1 cellular context compared by ENCODE assay signal in genomic region chr4:2843023-2843908, GRCh38.
A peak's percentile ranks its signal among the peaks of the same experiment; 100 is the strongest.
TF ChIP-seq lines count a peak whose summit lies in the region.

A gene with protein sequence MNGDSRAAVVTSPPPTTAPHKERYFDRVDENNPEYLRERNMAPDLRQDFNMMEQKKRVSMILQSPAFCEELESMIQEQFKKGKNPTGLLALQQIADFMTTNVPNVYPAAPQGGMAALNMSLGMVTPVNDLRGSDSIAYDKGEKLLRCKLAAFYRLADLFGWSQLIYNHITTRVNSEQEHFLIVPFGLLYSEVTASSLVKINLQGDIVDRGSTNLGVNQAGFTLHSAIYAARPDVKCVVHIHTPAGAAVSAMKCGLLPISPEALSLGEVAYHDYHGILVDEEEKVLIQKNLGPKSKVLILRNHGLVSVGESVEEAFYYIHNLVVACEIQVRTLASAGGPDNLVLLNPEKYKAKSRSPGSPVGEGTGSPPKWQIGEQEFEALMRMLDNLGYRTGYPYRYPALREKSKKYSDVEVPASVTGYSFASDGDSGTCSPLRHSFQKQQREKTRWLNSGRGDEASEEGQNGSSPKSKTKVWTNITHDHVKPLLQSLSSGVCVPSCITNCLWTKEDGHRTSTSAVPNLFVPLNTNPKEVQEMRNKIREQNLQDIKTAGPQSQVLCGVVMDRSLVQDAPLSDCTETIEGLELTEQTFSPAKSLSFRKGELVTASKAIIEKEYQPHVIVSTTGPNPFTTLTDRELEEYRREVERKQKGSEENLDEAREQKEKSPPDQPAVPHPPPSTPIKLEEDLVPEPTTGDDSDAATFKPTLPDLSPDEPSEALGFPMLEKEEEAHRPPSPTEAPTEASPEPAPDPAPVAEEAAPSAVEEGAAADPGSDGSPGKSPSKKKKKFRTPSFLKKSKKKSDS (plus strand): TSS chr4:2843844. CDS start chr4:2875916, 32,072 bp downstream.

TF ChIP-seq in HepG2, 621 proteins besides CTCF, POLR2A, EP300 and RAD21 (continued from another document and continues in another):
- TF ChIP-seq KDM2A (CRISPR knock-in tag; IDR thresholded peaks at IDR 0.05; ENCODE audit: borderline replicate concordance, low read depth) (peak; percentile 97), HINFP (CRISPR knock-in tag; IDR thresholded peaks at IDR 0.05; ENCODE audit: low read depth) (no peak; the same call in 1 of the 2 replicates), PRPF4 (IDR thresholded peaks at IDR 0.05; ENCODE audit: low read depth, low read length, poor library complexity, severe bottlenecking) (no peak), ZNF776 (CRISPR knock-in tag; IDR thresholded peaks at IDR 0.05) (peak; percentile 64; the same call in 1 of the 2 replicates), SAFB2 (CRISPR knock-in tag; IDR thresholded peaks at IDR 0.05; ENCODE audit: borderline replicate concordance, low read depth) (peak; percentile 66; the same call in 1 of the 2 replicates), ELF3 (CRISPR knock-in tag; IDR thresholded peaks at IDR 0.05) (peak; percentile 13; the same call in 1 of the 2 replicates), ZSCAN9 (CRISPR knock-in tag; IDR thresholded peaks at IDR 0.05; ENCODE audit: borderline replicate concordance) (peak; percentile 20; the same call in 1 of the 2 replicates), ZBTB25 (CRISPR knock-in tag; IDR thresholded peaks at IDR 0.05) (no peak), PHF8 (CRISPR knock-in tag; IDR thresholded peaks at IDR 0.05) (peak; percentile 97), ZKSCAN8 (CRISPR knock-in tag; IDR thresholded peaks at IDR 0.05; ENCODE audit: borderline replicate concordance) (no peak), ZNF563 (CRISPR knock-in tag; IDR thresholded peaks at IDR 0.05) (peak; percentile 76), HIVEP1 (CRISPR knock-in tag; IDR thresholded peaks at IDR 0.05) (no peak), ZNF460 (CRISPR knock-in tag; IDR thresholded peaks at IDR 0.05; ENCODE audit: borderline replicate concordance) (no peak; the same call in 1 of the 2 replicates), ZBTB7B (CRISPR knock-in tag; IDR thresholded peaks at IDR 0.05) (peak; percentile 92), ZSCAN20 (CRISPR knock-in tag; IDR thresholded peaks at IDR 0.05; ENCODE audit: borderline replicate concordance) (no peak), HNRNPK (IDR thresholded peaks at IDR 0.05; ENCODE audit: low read depth, low read length, poor library complexity, severe bottlenecking) (peak; percentile 67), KAT8 (CRISPR knock-in tag; IDR thresholded peaks at IDR 0.05) (peak; percentile 81), SETDB1 (CRISPR knock-in tag; IDR thresholded peaks at IDR 0.05; ENCODE audit: borderline replicate concordance) (no peak), ZNF468 (CRISPR knock-in tag; IDR thresholded peaks at IDR 0.05) (no peak), POLR2G (IDR thresholded peaks at IDR 0.05; ENCODE audit: low read depth, low read length) (peak; percentile 89), CCDC6 (CRISPR knock-in tag; IDR thresholded peaks at IDR 0.05) (no peak), KDM5A (IDR thresholded peaks at IDR 0.05; ENCODE audit: borderline replicate concordance, low read length) (peak; percentile 75), ZNF44 (CRISPR knock-in tag; IDR thresholded peaks at IDR 0.05) (no peak), MTA3 (CRISPR knock-in tag; IDR thresholded peaks at IDR 0.05) (no peak), ZNF20 (CRISPR knock-in tag; IDR thresholded peaks at IDR 0.05) (no peak), ZNF644 (CRISPR knock-in tag; IDR thresholded peaks at IDR 0.05; ENCODE audit: low read depth) (no peak), KDM5B (CRISPR knock-in tag; IDR thresholded peaks at IDR 0.05; ENCODE audit: borderline replicate concordance) (peak; percentile 76), SUZ12 (IDR thresholded peaks at IDR 0.05; ENCODE audit: low read depth, low read length) (no peak), PRDM15 (CRISPR knock-in tag; IDR thresholded peaks at IDR 0.05) (no peak), NKX3-1 (CRISPR knock-in tag; IDR thresholded peaks at IDR 0.05) (no peak), NAIF1 (CRISPR knock-in tag; IDR thresholded peaks at IDR 0.05; ENCODE audit: borderline replicate concordance) (no peak), ZNF17 (CRISPR knock-in tag; IDR thresholded peaks at IDR 0.05) (peak; percentile 65; the same call in 1 of the 2 replicates), MNT (IDR thresholded peaks at IDR 0.05) (no peak), ATF7-NPFF (CRISPR knock-in tag; IDR thresholded peaks at IDR 0.05; ENCODE audit: low read depth) (no peak), ZNF607 (CRISPR knock-in tag; IDR thresholded peaks at IDR 0.05; ENCODE audit: borderline replicate concordance) (peak; percentile 74; the same call in 1 of the 2 replicates)
- TF ChIP-seq, protein P1, sequence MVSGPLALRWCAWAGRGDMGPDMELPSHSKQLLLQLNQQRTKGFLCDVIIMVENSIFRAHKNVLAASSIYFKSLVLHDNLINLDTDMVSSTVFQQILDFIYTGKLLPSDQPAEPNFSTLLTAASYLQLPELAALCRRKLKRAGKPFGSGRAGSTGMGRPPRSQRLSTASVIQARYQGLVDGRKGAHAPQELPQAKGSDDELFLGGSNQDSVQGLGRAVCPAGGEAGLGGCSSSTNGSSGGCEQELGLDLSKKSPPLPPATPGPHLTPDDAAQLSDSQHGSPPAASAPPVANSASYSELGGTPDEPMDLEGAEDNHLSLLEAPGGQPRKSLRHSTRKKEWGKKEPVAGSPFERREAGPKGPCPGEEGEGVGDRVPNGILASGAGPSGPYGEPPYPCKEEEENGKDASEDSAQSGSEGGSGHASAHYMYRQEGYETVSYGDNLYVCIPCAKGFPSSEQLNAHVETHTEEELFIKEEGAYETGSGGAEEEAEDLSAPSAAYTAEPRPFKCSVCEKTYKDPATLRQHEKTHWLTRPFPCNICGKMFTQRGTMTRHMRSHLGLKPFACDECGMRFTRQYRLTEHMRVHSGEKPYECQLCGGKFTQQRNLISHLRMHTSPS (CRISPR knock-in tag; IDR thresholded peaks at IDR 0.05; ENCODE audit: low read depth): no peak
- TF ChIP-seq, protein P2, sequence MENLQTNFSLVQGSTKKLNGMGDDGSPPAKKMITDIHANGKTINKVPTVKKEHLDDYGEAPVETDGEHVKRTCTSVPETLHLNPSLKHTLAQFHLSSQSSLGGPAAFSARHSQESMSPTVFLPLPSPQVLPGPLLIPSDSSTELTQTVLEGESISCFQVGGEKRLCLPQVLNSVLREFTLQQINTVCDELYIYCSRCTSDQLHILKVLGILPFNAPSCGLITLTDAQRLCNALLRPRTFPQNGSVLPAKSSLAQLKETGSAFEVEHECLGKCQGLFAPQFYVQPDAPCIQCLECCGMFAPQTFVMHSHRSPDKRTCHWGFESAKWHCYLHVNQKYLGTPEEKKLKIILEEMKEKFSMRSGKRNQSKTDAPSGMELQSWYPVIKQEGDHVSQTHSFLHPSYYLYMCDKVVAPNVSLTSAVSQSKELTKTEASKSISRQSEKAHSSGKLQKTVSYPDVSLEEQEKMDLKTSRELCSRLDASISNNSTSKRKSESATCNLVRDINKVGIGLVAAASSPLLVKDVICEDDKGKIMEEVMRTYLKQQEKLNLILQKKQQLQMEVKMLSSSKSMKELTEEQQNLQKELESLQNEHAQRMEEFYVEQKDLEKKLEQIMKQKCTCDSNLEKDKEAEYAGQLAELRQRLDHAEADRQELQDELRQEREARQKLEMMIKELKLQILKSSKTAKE (CRISPR knock-in tag; IDR thresholded peaks at IDR 0.05; ENCODE audit: borderline replicate concordance): no peak
- TF ChIP-seq, protein P3, sequence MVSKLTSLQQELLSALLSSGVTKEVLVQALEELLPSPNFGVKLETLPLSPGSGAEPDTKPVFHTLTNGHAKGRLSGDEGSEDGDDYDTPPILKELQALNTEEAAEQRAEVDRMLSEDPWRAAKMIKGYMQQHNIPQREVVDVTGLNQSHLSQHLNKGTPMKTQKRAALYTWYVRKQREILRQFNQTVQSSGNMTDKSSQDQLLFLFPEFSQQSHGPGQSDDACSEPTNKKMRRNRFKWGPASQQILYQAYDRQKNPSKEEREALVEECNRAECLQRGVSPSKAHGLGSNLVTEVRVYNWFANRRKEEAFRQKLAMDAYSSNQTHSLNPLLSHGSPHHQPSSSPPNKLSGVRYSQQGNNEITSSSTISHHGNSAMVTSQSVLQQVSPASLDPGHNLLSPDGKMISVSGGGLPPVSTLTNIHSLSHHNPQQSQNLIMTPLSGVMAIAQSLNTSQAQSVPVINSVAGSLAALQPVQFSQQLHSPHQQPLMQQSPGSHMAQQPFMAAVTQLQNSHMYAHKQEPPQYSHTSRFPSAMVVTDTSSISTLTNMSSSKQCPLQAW (CRISPR knock-in tag; IDR thresholded peaks at IDR 0.05): no peak; the same call in 1 of the 2 replicates
- TF ChIP-seq, protein P4, sequence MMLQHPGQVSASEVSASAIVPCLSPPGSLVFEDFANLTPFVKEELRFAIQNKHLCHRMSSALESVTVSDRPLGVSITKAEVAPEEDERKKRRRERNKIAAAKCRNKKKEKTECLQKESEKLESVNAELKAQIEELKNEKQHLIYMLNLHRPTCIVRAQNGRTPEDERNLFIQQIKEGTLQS (CRISPR knock-in tag; IDR thresholded peaks at IDR 0.05): no peak
- TF ChIP-seq, protein P5, sequence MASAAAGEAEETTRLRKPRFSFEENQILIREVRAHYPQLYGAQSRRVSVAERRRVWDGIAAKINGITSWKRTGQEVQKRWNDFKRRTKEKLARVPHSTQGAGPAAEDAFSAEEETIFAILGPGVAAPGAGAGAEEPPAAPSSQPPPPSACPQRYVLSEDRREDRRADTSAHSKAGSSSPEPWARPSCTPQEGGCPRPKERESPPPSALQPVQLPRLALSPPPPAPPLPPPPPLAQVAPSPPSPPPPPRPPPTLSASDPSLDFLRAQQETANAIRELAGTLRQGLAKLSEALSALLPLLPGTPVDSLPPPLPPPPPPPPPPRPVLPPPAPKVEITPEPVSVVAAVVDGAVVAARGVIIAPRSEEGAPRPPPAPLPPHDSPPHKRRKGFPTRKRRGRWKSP (CRISPR knock-in tag; IDR thresholded peaks at IDR 0.05): no peak
- TF ChIP-seq, protein P6, sequence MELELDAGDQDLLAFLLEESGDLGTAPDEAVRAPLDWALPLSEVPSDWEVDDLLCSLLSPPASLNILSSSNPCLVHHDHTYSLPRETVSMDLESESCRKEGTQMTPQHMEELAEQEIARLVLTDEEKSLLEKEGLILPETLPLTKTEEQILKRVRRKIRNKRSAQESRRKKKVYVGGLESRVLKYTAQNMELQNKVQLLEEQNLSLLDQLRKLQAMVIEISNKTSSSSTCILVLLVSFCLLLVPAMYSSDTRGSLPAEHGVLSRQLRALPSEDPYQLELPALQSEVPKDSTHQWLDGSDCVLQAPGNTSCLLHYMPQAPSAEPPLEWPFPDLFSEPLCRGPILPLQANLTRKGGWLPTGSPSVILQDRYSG (CRISPR knock-in tag; IDR thresholded peaks at IDR 0.05): no peak
